In genomic region chr9:91824591-91825339, GRCh38 we compare ENCODE assay signal across 16 cellular contexts.
DNase-seq lines count a peak whose midpoint lies in the region; TF ChIP-seq lines count a peak whose summit lies in the region.
"Had no signal": no experiment of that assay in that cellular context is flagged by ENCODE, and none has a peak within 500 bp of the region (broad histone marks: within the 10 kb centered on the region; RNA-seq: fewer than 3 reads in every experiment).

No MANE protein-coding gene starts in this region.

- no peak overlapping the region for H3K9ac ChIP-seq in neuronal stem cell (ENCODE audit: low read depth, low read length, poor library complexity)
- H3K9ac ChIP-seq: BLaER1 treated with 17β-estradiol and CSF1 and Interleukin-3, amounts not matched to agents 10 nM and 100 nM had no signal

- peaks cover 67% of the 10 kb centered on the region for H3K79me2 ChIP-seq in hepatocyte

- peaks cover 0 to 4% of the 10 kb centered on the region in 2 donors for H3K4me1 ChIP-seq in esophagus (ENCODE audit: control insufficient read depth in 2 of 2, insufficient read depth in 2 of 2, low read length in 1 of 2)
- peaks cover 25% of the 10 kb centered on the region for H3K4me1 ChIP-seq in hepatocyte (ENCODE audit: insufficient read depth)
- no peaks in the 10 kb centered on the region for H3K4me1 ChIP-seq in neuronal stem cell (ENCODE audit: control insufficient read depth in 2 of 2, insufficient read depth in 1 of 2, low read depth in 1 of 2, low read length in 2 of 2)
- H3K4me1 ChIP-seq: BLaER1 treated with 17β-estradiol and CSF1 and Interleukin-3, amounts not matched to agents 10 nM and 100 nM; pancreas had no signal

- no peak overlapping the region for H2BK12ac ChIP-seq in neuronal stem cell (ENCODE audit: low read length)

- H3K27ac ChIP-seq in esophagus (ENCODE audit: low read depth in 2 of 2, low read length in 1 of 2) (peak overlapping the region; percentile 48 to 50), hepatocyte (peak overlapping the region; percentile 87), skin epidermis (peak overlapping the region in 17 of 21 experiments; percentile 5 to 83 (median 47)), neuronal stem cell (replicated peaks; ENCODE audit: low read length) (no peak overlapping the region)
- H3K27ac ChIP-seq: BLaER1 treated with 17β-estradiol and CSF1 and Interleukin-3, amounts not matched to agents 10 nM and 100 nM; pancreas had no signal

- intact Hi-C loops in CD14-positive monocyte (cut with micrococcal nuclease) = no loop called here

- no peaks in the 10 kb centered on the region for H3K9me2 ChIP-seq in hepatocyte (replicated peaks; ENCODE audit: insufficient read depth)

- H4K8ac ChIP-seq in neuronal stem cell (ENCODE audit: low read depth, low read length) = no peak overlapping the region

- H3K9me3 ChIP-seq in esophagus (ENCODE audit: control insufficient read depth in 2 of 2, insufficient read depth in 1 of 2, low read depth in 1 of 2, low read length in 1 of 2) (no peaks in the 10 kb centered on the region), hepatocyte (ENCODE audit: low read depth) (no peaks in the 10 kb centered on the region), neuronal stem cell (replicated peaks in 1 of 2; ENCODE audit: control insufficient read depth in 2 of 2, insufficient read depth in 1 of 2, low read depth in 1 of 2, low read length in 2 of 2) (peaks cover 6 to 20% of the 10 kb centered on the region in 2 donors)
- H3K9me3 ChIP-seq: BLaER1 treated with 17β-estradiol and CSF1 and Interleukin-3, amounts not matched to agents 10 nM and 100 nM; pancreas had no signal

- H3K79me1 ChIP-seq in neuronal stem cell (ENCODE audit: low read depth, low read length) = peaks cover 7% of the 10 kb centered on the region

- no peak overlapping the region for H4K91ac ChIP-seq in neuronal stem cell (ENCODE audit: low read depth, low read length, poor library complexity)

- H3K4me3 Mint-ChIP-seq in CD14-positive monocyte = no peak overlapping the region
- H3K4me3 Mint-ChIP-seq: activated B cell treated with CpG ODN at 0.5 μM for 24 hours; dendritic cell treated with granulocyte-macrophage colony-stimulating factor and Interleukin-4, amounts not matched to agents 40 ng/mL and 50 ng/mL, for 4 days had no signal

- H3K4me2 ChIP-seq in hepatocyte = peak overlapping the region; percentile 66
- no peak overlapping the region for H3K4me2 ChIP-seq in neuronal stem cell (ENCODE audit: insufficient read depth, low read length, poor library complexity, severe bottlenecking)
- H3K4me2 ChIP-seq: BLaER1 treated with 17β-estradiol and CSF1 and Interleukin-3, amounts not matched to agents 10 nM and 100 nM had no signal

- H2AFZ ChIP-seq in hepatocyte = no peak overlapping the region
- no peak overlapping the region for H2AFZ ChIP-seq in neuronal stem cell (ENCODE audit: low read length)

- TF ChIP-seq CTCF in hepatocyte (IDR thresholded peaks at IDR 0.05; ENCODE audit: poor library complexity) = no peak
- TF ChIP-seq CTCF in CD14-positive monocyte (IDR thresholded peaks at IDR 0.05) = no peak

- H3K4me3 ChIP-seq in esophagus (ENCODE audit: low read depth in 1 of 2, low read length in 2 of 2) (no peak overlapping the region), hepatocyte (no peak overlapping the region), skin epidermis (peak overlapping the region in 1 of 7 experiments; percentile 4), neuronal stem cell (ENCODE audit: low read length in 2 of 2) (no peak overlapping the region)
- H3K4me3 ChIP-seq: BLaER1 treated with 17β-estradiol and CSF1 and Interleukin-3, amounts not matched to agents 10 nM and 100 nM; pancreas had no signal

- H3K23ac ChIP-seq in neuronal stem cell (ENCODE audit: low read depth, low read length, poor library complexity) = no peak overlapping the region

- DNase-seq in GM03348 (ENCODE audit: low spot score) = peak; percentile 77
- DNase-seq in hepatocyte (ENCODE audit: low spot score) = peak; percentile 68
- DNase-seq in CD14-positive monocyte (ENCODE audit: low spot score) = no peak
- no peak for DNase-seq in neuronal stem cell (ENCODE audit: low spot score)
- no peak for DNase-seq in NCI-H82 treated with DMSO at 0.1 percent for 48 hours (lab: John Stamatoyannopoulos, UW; ENCODE audit: unreplicated experiment)
- no peak for DNase-seq in midbrain (lab: John Stamatoyannopoulos, UW)
- DNase-seq: activated B cell treated with CpG ODN at 0.5 μM for 24 hours; activated CD8-positive, alpha-beta memory T cell treated with anti-CD3 and anti-CD28 coated beads, Interleukin-2, amount 50 U/mL, for 48 hours; MM.1S; NCI-H2171; pancreas; SW 1271 had no signal

- H2BK5ac ChIP-seq in neuronal stem cell (ENCODE audit: low read length) = no peak overlapping the region

- WGBS in esophagus, 2 donors = 58 to 66% methylated on average over 19 of the region's 19 CpGs
- 56% methylated on average over 19 of the region's 19 CpGs for WGBS in hepatocyte (ENCODE audit: low lambda C conversion rate, missing lambda C conversion rate)
- WGBS in neuronal stem cell (ENCODE audit: extremely low coverage in 2 of 2, insufficient read length in 2 of 2, insufficient replicate concordance in 1 of 2), 2 donors = no CpG with 5 or more reads among the region's 19 CpGs

- no peak overlapping the region for H3K4ac ChIP-seq in neuronal stem cell (ENCODE audit: low read length)

- peaks cover 0 to 11% (median 6%) of the 10 kb centered on the region in 3 donors for H3K27me3 Mint-ChIP-seq in CD14-positive monocyte (ENCODE audit: low read depth in 3 of 3)

- no peak overlapping the region for H3K27ac Mint-ChIP-seq in CD14-positive monocyte
- H3K27ac Mint-ChIP-seq: activated B cell treated with CpG ODN at 0.5 μM for 24 hours; dendritic cell treated with granulocyte-macrophage colony-stimulating factor and Interleukin-4, amounts not matched to agents 40 ng/mL and 50 ng/mL, for 4 days had no signal

- no peak overlapping the region for H2BK15ac ChIP-seq in neuronal stem cell (ENCODE audit: low read length)

- peaks cover 0 to 5% (median 0%) of the 10 kb centered on the region in 7 donors for H3K9me3 Mint-ChIP-seq in CD14-positive monocyte
- H3K9me3 Mint-ChIP-seq: activated B cell treated with CpG ODN at 0.5 μM for 24 hours; dendritic cell treated with granulocyte-macrophage colony-stimulating factor and Interleukin-4, amounts not matched to agents 40 ng/mL and 50 ng/mL, for 4 days had no signal

- H3K4me1 Mint-ChIP-seq in CD14-positive monocyte = no peaks in the 10 kb centered on the region
- H3K4me1 Mint-ChIP-seq: activated B cell treated with CpG ODN at 0.5 μM for 24 hours had no signal

- H3K36me3 ChIP-seq in esophagus (ENCODE audit: control insufficient read depth in 2 of 2, insufficient read depth in 2 of 2, low read length in 1 of 2) = no peaks in the 10 kb centered on the region
- H3K36me3 ChIP-seq in hepatocyte (replicated peaks; ENCODE audit: insufficient read depth, low read depth) = no peaks in the 10 kb centered on the region
- H3K36me3 ChIP-seq in neuronal stem cell (replicated peaks in 1 of 2; ENCODE audit: control insufficient read depth in 2 of 2, insufficient read depth in 2 of 2, low read length in 2 of 2) = peaks cover 0 to 4% of the 10 kb centered on the region in 2 donors
- H3K36me3 ChIP-seq: BLaER1 treated with 17β-estradiol and CSF1 and Interleukin-3, amounts not matched to agents 10 nM and 100 nM; pancreas had no signal

- no peak overlapping the region for H3K14ac ChIP-seq in neuronal stem cell (ENCODE audit: low read length)

- H3K27me3 ChIP-seq in esophagus (ENCODE audit: control insufficient read depth in 1 of 2, insufficient read depth in 2 of 2, low read length in 2 of 2) (no peaks in the 10 kb centered on the region), hepatocyte (no peaks in the 10 kb centered on the region), neuronal stem cell (ENCODE audit: control insufficient read depth in 3 of 3, insufficient read depth in 3 of 3, low read depth in 1 of 3, low read length in 3 of 3) (no peaks in the 10 kb centered on the region)
- H3K27me3 ChIP-seq: BLaER1 treated with 17β-estradiol and CSF1 and Interleukin-3, amounts not matched to agents 10 nM and 100 nM; pancreas had no signal

- no peak overlapping the region for H3K18ac ChIP-seq in neuronal stem cell (ENCODE audit: low read length)

- H2BK120ac ChIP-seq in neuronal stem cell (ENCODE audit: low read depth, low read length) = no peak overlapping the region

- no peaks in the 10 kb centered on the region for H4K20me1 ChIP-seq in hepatocyte (ENCODE audit: insufficient read depth, poor library complexity, severe bottlenecking)
- H4K20me1 ChIP-seq: BLaER1 treated with 17β-estradiol and CSF1 and Interleukin-3, amounts not matched to agents 10 nM and 100 nM had no signal

- no peak overlapping the region for H2AK5ac ChIP-seq in neuronal stem cell (ENCODE audit: low read depth, low read length)

- H3K36me3 Mint-ChIP-seq in CD14-positive monocyte = no peaks in the 10 kb centered on the region

Comparison
In these comparisons a context has a peak if more than half of its experiments do, and no peak if none do; other contexts are left out.
1. DNase-seq: peak in GM03348 (single experiment) and hepatocyte (single experiment); none in CD14-positive monocyte (single experiment), neuronal stem cell (single experiment), NCI-H82 treated with DMSO at 0.1 percent for 48 hours (single experiment) and midbrain (single experiment).